31 cellular contexts compared by ENCODE assay signal in the genomic region with DNA sequence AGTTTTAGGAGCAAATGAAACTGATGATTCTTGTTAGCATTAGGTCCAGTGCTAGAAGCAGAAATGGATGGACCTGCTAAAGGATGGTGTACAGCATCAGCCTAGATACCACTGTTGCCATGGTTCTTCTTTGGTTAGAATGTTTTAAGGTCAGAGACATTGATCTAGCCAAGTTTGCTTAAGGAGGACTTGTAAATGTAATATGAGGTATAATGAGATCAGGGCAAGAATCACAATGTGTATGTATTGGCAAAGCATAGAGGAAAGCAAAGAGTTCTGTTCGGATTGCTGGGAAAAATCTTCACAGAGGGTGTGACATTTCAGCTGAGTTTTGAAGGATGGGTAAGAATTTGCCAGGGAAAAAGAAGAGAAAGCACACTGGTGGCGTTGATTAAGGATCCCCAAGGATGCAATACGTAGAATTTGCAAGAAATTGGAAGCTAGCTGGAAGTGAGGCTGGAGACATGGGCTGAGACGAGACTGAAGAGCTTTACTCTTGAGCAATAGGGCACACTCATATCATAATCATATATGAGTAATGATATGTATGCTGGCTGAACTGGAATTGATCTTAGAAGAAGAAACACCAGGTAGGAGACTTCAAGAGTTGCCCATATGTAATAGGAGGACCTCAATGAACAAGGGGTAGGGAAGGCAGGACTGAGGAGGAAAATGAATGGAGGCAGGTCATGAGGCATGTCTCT.
DNase-seq lines count a peak whose midpoint lies in the region; ATAC-seq and TF ChIP-seq lines count a peak whose summit lies in the region.
"Had no signal": no experiment of that assay in that cellular context is flagged by ENCODE, and none has a peak within 500 bp of the region (broad histone marks: within the 10 kb centered on the region; RNA-seq: fewer than 3 reads in every experiment).

No MANE protein-coding gene starts in this region.

- H3K4me1 ChIP-seq in GM23248 (ENCODE audit: insufficient read depth) (peaks cover 10% of the 10 kb centered on the region; the same call in 1 of the 2 replicates), adipocyte (ENCODE audit: control insufficient read depth, insufficient read depth, low read length) (peaks cover 7% of the 10 kb centered on the region), esophagus squamous epithelium (no peaks in the 10 kb centered on the region)
- H3K4me1 ChIP-seq: testis had no signal

- TF ChIP-seq CTCF in activated CD8-positive, alpha-beta T cell treated with anti-CD3 and anti-CD28 coated beads for 36 hours (IDR thresholded peaks at IDR 0.05), result no peak
- TF ChIP-seq CTCF in esophagus squamous epithelium (IDR thresholded peaks at IDR 0.05), result no peak

- POLR2A ChIA-PET in activated CD8-positive, alpha-beta T cell treated with anti-CD3 and anti-CD28 coated beads for 36 hours (lab: Charles Lee), result interaction anchor here (0.7 kb wide), 1 partner anchor 9 kb away, joined by 3 read pairs; no protein-coding TSS in a partner anchor

- peaks cover 2% of the 10 kb centered on the region for H3K27me3 Mint-ChIP-seq in activated CD8-positive, alpha-beta T cell treated with anti-CD3 and anti-CD28 coated beads for 36 hours
- H3K27me3 Mint-ChIP-seq: activated CD8-positive, alpha-beta memory T cell treated with anti-CD3 and anti-CD28 coated beads, Interleukin-2, amount 10 ng/mL, durations not matched to agents 7 days and 5 days; effector memory CD8-positive, alpha-beta T cell had no signal

- DNase-seq in GM23248, result peak; percentile 25
- peak; percentile 36 for DNase-seq in HT1080 (ENCODE audit: low read depth)
- peak; percentile 15 for DNase-seq in adipocyte (ENCODE audit: low read depth)
- peak; percentile 61 for DNase-seq in fibroblast of peridontal ligament (ENCODE audit: extremely low read depth)
- no peak for DNase-seq in activated CD8-positive, alpha-beta T cell treated with anti-CD3 and anti-CD28 coated beads for 36 hours
- DNase-seq in esophagus squamous epithelium (lab: John Stamatoyannopoulos, UW), result no peak
- DNase-seq in GM03348 (ENCODE audit: low spot score), result no peak
- DNase-seq: activated CD4-positive, alpha-beta T cell treated with anti-CD3 and anti-CD28 coated beads, Interleukin-2, amount 50 U/mL, for 1 hour; activated CD8-positive, alpha-beta memory T cell treated with anti-CD3 and anti-CD28 coated beads, Interleukin-2, amount 10 ng/mL, durations not matched to agents 7 days and 5 days; activated naive CD4-positive, alpha-beta T cell; activated T-cell treated with anti-CD3 and anti-CD28 coated beads, Interleukin-2, amount 50 U/mL, for 48 hours; C1 segment of cervical spinal cord; Caco-2; DND-41; effector memory CD8-positive, alpha-beta T cell; kidney; MG63; midbrain; NCI-H1417; NCI-H2107; NCI-H446 treated with DMSO at 0.1 percent for 48 hours; occipital lobe; psoas muscle; sigmoid colon; stimulated activated naive B cell treated with anti-CD40 and anti-IgM and Interleukin-4, amounts not matched to agents 10 μg/mL and 1 μg/mL and 100 μg/mL, for 72 hours; testis had no signal

- H3K9me2 ChIP-seq in GM23248 (ENCODE audit: insufficient read depth), result peaks cover 6% of the 10 kb centered on the region; the same call in 1 of the 2 replicates

- H3K27me3 ChIP-seq in GM23248 (replicated peaks; ENCODE audit: insufficient read depth), result no peaks in the 10 kb centered on the region
- H3K27me3 ChIP-seq in adipocyte (replicated peaks; ENCODE audit: control insufficient read depth, insufficient read depth, low read length), result no peaks in the 10 kb centered on the region
- no peaks in the 10 kb centered on the region for H3K27me3 ChIP-seq in esophagus squamous epithelium
- H3K27me3 ChIP-seq: cardiac muscle cell, MG63, sigmoid colon, testis had no signal

- WGBS in GM23248 (ENCODE audit: low coverage in 1 of 2, low lambda C conversion rate in 2 of 2, missing lambda C conversion rate in 2 of 2), 2 experiments, result 82 to 85% methylated on average over 4 of the region's 4 CpGs
- 69 to 78% methylated on average over 4 of the region's 4 CpGs for WGBS in esophagus squamous epithelium, 2 donors

- H3K9ac ChIP-seq in GM23248 (no peak overlapping the region), adipocyte (ENCODE audit: low read length) (no peak overlapping the region)

- no peak for ATAC-seq in HG03280 (IDR thresholded peaks at IDR 0.05; ENCODE audit: unreplicated experiment)
- no peak for ATAC-seq in activated CD8-positive, alpha-beta T cell treated with anti-CD3 and anti-CD28 coated beads for 36 hours
- ATAC-seq: activated CD8-positive, alpha-beta memory T cell treated with anti-CD3 and anti-CD28 coated beads, Interleukin-2, amount 10 ng/mL, durations not matched to agents 7 days and 5 days; GM23338; Right ventricle myocardium inferior had no signal

- in situ Hi-C loops in GM23248 (cut with MboI), result no loop called here

- H3K4me1 Mint-ChIP-seq in activated CD8-positive, alpha-beta T cell treated with anti-CD3 and anti-CD28 coated beads for 36 hours (ENCODE audit: low read depth), result peaks cover 14% of the 10 kb centered on the region
- H3K4me1 Mint-ChIP-seq: stimulated activated naive B cell treated with anti-CD40 and anti-IgM and Interleukin-4, amounts not matched to agents 10 μg/mL and 1 μg/mL and 100 μg/mL, for 72 hours had no signal

- H3K36me3 ChIP-seq in GM23248 (ENCODE audit: low read depth) (no peaks in the 10 kb centered on the region), adipocyte (ENCODE audit: control insufficient read depth, insufficient read depth, low read length, severe bottlenecking) (peaks cover 22% of the 10 kb centered on the region), esophagus squamous epithelium (peaks cover 0 to 3% (median 0%) of the 10 kb centered on the region in 3 donors)
- H3K36me3 ChIP-seq: sigmoid colon had no signal

- H3K4me2 ChIP-seq in GM23248 (ENCODE audit: unreplicated experiment), result no peak overlapping the region
- H3K4me2 ChIP-seq: GM23338 had no signal

- H3K27ac ChIP-seq in GM23248, result no peak overlapping the region
- H3K27ac ChIP-seq in esophagus squamous epithelium, result no peak overlapping the region
- H3K27ac ChIP-seq: cardiac muscle cell, coronary artery, psoas muscle, sigmoid colon, testis had no signal

- no peaks in the 10 kb centered on the region for H3K79me2 ChIP-seq in GM23248 (ENCODE audit: insufficient read depth)

- H4K20me1 ChIP-seq in GM23248 (ENCODE audit: insufficient read depth), result no peaks in the 10 kb centered on the region

- H3K4me3 ChIP-seq in GM23248, result no peak overlapping the region
- no peak overlapping the region for H3K4me3 ChIP-seq in adipocyte (ENCODE audit: low read length)
- no peak overlapping the region for H3K4me3 ChIP-seq in esophagus squamous epithelium
- H3K4me3 ChIP-seq: cardiac muscle cell, coronary artery, GM23338, MG63, psoas muscle, sigmoid colon, testis had no signal

- H3K36me3 Mint-ChIP-seq in activated CD8-positive, alpha-beta T cell treated with anti-CD3 and anti-CD28 coated beads for 36 hours (ENCODE audit: low read depth), result no peaks in the 10 kb centered on the region
- H3K36me3 Mint-ChIP-seq: activated CD8-positive, alpha-beta memory T cell treated with anti-CD3 and anti-CD28 coated beads, Interleukin-2, amount 10 ng/mL, durations not matched to agents 7 days and 5 days; stimulated activated naive B cell treated with anti-CD40 and anti-IgM and Interleukin-4, amounts not matched to agents 10 μg/mL and 1 μg/mL and 100 μg/mL, for 72 hours had no signal

- no peaks in the 10 kb centered on the region for H3K9me3 Mint-ChIP-seq in activated CD8-positive, alpha-beta T cell treated with anti-CD3 and anti-CD28 coated beads for 36 hours
- H3K9me3 Mint-ChIP-seq: GM23338 had no signal

- CTCF ChIA-PET in activated CD8-positive, alpha-beta T cell treated with anti-CD3 and anti-CD28 coated beads for 36 hours (lab: Charles Lee), result no interaction called here

- no peak for TF ChIP-seq POLR2A in esophagus squamous epithelium (IDR thresholded peaks at IDR 0.05)

- intact Hi-C loops in activated CD8-positive, alpha-beta T cell treated with anti-CD3 and anti-CD28 coated beads for 36 hours (cut with micrococcal nuclease), result no loop called here
- intact Hi-C loops in esophagus squamous epithelium (cut with DNase I), result no loop called here

- peaks cover 10% of the 10 kb centered on the region; the same call in 1 of the 2 replicates for H3F3A ChIP-seq in GM23248 (ENCODE audit: insufficient read depth)

- H3K27ac Mint-ChIP-seq in activated CD8-positive, alpha-beta T cell treated with anti-CD3 and anti-CD28 coated beads for 36 hours, result no peak overlapping the region
- H3K27ac Mint-ChIP-seq: activated CD8-positive, alpha-beta memory T cell treated with anti-CD3 and anti-CD28 coated beads, Interleukin-2, amount 10 ng/mL, durations not matched to agents 7 days and 5 days; effector memory CD8-positive, alpha-beta T cell; GM23338; stimulated activated naive B cell treated with anti-CD40 and anti-IgM and Interleukin-4, amounts not matched to agents 10 μg/mL and 1 μg/mL and 100 μg/mL, for 72 hours had no signal

- no peaks in the 10 kb centered on the region for H3K9me3 ChIP-seq in GM23248 (ENCODE audit: low read depth)
- no peaks in the 10 kb centered on the region for H3K9me3 ChIP-seq in adipocyte (ENCODE audit: control insufficient read depth, low read length)
- no peaks in the 10 kb centered on the region for H3K9me3 ChIP-seq in esophagus squamous epithelium
- H3K9me3 ChIP-seq: Caco-2, psoas muscle, sigmoid colon, testis had no signal

- H2AFZ ChIP-seq in GM23248, result no peak overlapping the region
- H2AFZ ChIP-seq: GM23338 had no signal

- H3K4me3 Mint-ChIP-seq in activated CD8-positive, alpha-beta T cell treated with anti-CD3 and anti-CD28 coated beads for 36 hours, result no peak overlapping the region
- H3K4me3 Mint-ChIP-seq: activated CD8-positive, alpha-beta memory T cell treated with anti-CD3 and anti-CD28 coated beads, Interleukin-2, amount 10 ng/mL, durations not matched to agents 7 days and 5 days; effector memory CD8-positive, alpha-beta T cell; GM23338; stimulated activated naive B cell treated with anti-CD40 and anti-IgM and Interleukin-4, amounts not matched to agents 10 μg/mL and 1 μg/mL and 100 μg/mL, for 72 hours had no signal

Comparison
In these comparisons a context has a peak if more than half of its experiments do, and no peak if none do; other contexts are left out.
1. DNase-seq: peak in GM23248 (single experiment), HT1080 (single experiment), adipocyte (single experiment) and fibroblast of peridontal ligament (single experiment); none in activated CD8-positive, alpha-beta T cell treated with anti-CD3 and anti-CD28 coated beads for 36 hours (single experiment), esophagus squamous epithelium (single experiment) and GM03348 (single experiment).